ENCODE assay signal across 14 cellular contexts in genomic region chr4:94488667-94489066, GRCh38. TPM values are rescaled to one million over a fixed set of nuclear protein-coding genes. Genes with fewer than 3 reads are reported as not detected.
DNase-seq lines count a peak whose midpoint lies in the region; ATAC-seq and TF ChIP-seq lines count a peak whose summit lies in the region.
"Had no signal": no experiment of that assay in that cellular context is flagged by ENCODE, and none has a peak within 500 bp of the region (broad histone marks: within the 10 kb centered on the region; RNA-seq: fewer than 3 reads in every experiment).

No MANE protein-coding gene starts in this region.

- H3K4me3 Mint-ChIP-seq in HFFc6: peak overlapping the region; percentile 64
- H3K4me3 Mint-ChIP-seq in stimulated activated effector memory CD8-positive, alpha-beta T cell treated with anti-CD3 and anti-CD28 coated beads, Interleukin-12 subunit alpha, Interleukin-12 subunit beta, amount 100 ng/mL, for 72 hours: no peak overlapping the region
- H3K4me3 Mint-ChIP-seq: activated T-helper 1 cell treated with anti-CD3 and anti-CD28 coated beads, Interleukin-12 subunit alpha, Interleukin-12 subunit beta, Interleukin-2, Interleukin-4 antibody, amounts not matched to agents 30 ng/mL and 10 ng/mL and 1 ng/mL, durations not matched to agents 14 hours and 24 hours and 36 hours had no signal

- H4K20me1 ChIP-seq in SK-N-SH (ENCODE audit: insufficient read depth): no peaks in the 10 kb centered on the region

- no peak overlapping the region for H3K9ac ChIP-seq in SK-N-SH

- H3K9me3 ChIP-seq in gastroesophageal sphincter (no peaks in the 10 kb centered on the region), tibial artery (no peaks in the 10 kb centered on the region), SK-N-SH (no peaks in the 10 kb centered on the region)
- H3K9me3 ChIP-seq: lower lobe of right lung, pancreas had no signal

- no peak for TF ChIP-seq POLR2A in gastroesophageal sphincter (IDR thresholded peaks at IDR 0.05)

- no peak overlapping the region for H2AFZ ChIP-seq in SK-N-SH (ENCODE audit: low read depth)

- intact Hi-C loops in tibial artery (cut with DNase I; ENCODE audit: low total_unique reads): no loop called here

- no peaks in the 10 kb centered on the region for H3K9me3 Mint-ChIP-seq in HFFc6
- no peaks in the 10 kb centered on the region for H3K9me3 Mint-ChIP-seq in stimulated activated effector memory CD8-positive, alpha-beta T cell treated with anti-CD3 and anti-CD28 coated beads, Interleukin-12 subunit alpha, Interleukin-12 subunit beta, amount 100 ng/mL, for 72 hours
- H3K9me3 Mint-ChIP-seq: activated T-helper 1 cell treated with anti-CD3 and anti-CD28 coated beads, Interleukin-12 subunit alpha, Interleukin-12 subunit beta, Interleukin-2, Interleukin-4 antibody, amounts not matched to agents 30 ng/mL and 10 ng/mL and 1 ng/mL, durations not matched to agents 14 hours and 24 hours and 36 hours had no signal

- H3K36me3 ChIP-seq in gastroesophageal sphincter (no peaks in the 10 kb centered on the region), tibial artery (no peaks in the 10 kb centered on the region), SK-N-SH (replicated peaks in 1 of 2; ENCODE audit: control insufficient read depth in 1 of 2, insufficient read depth in 2 of 2, low read length in 1 of 2) (peaks cover 0 to 13% of the 10 kb centered on the region in 2 experiments)
- H3K36me3 ChIP-seq: lower lobe of right lung, pancreas had no signal

- DNase-seq in HFFc6 (peak; percentile 95), astrocyte of the cerebellum (ENCODE audit: low read depth) (peak; percentile 18), tibial artery (no peak), SK-N-SH (no peak)
- DNase-seq in stimulated activated effector memory CD8-positive, alpha-beta T cell treated with anti-CD3 and anti-CD28 coated beads, Interleukin-12 subunit alpha, Interleukin-12 subunit beta, amount 100 ng/mL, for 72 hours (ENCODE audit: low spot score in 2 of 2): no peak
- DNase-seq: activated CD4-positive, CD25-positive, alpha-beta regulatory T cell treated with anti-CD3 and anti-CD28 coated beads, Interleukin-2, amount 50 U/mL, for 72 hours; lower lobe of right lung; NCI-H524 treated with DMSO at 0.1 percent for 48 hours; pancreas; stimulated activated CD4-positive, alpha-beta T cell treated with anti-CD3 and anti-CD28 coated beads, Interleukin-4, amount 100 ng/mL, for 24 hours had no signal

- peaks cover 25% of the 10 kb centered on the region for H3F3A ChIP-seq in SK-N-SH (replicated peaks; ENCODE audit: insufficient read depth)

- H3K27me3 Mint-ChIP-seq in HFFc6 (ENCODE audit: insufficient read depth): peaks cover 3% of the 10 kb centered on the region; the same call in 1 of the 2 replicates

- peaks cover 86% of the 10 kb centered on the region for H3K4me1 Mint-ChIP-seq in HFFc6 (ENCODE audit: low read depth)
- peaks cover 10% of the 10 kb centered on the region for H3K4me1 Mint-ChIP-seq in stimulated activated effector memory CD8-positive, alpha-beta T cell treated with anti-CD3 and anti-CD28 coated beads, Interleukin-12 subunit alpha, Interleukin-12 subunit beta, amount 100 ng/mL, for 72 hours

- POLR2A ChIA-PET in SK-N-SH (lab: Yijun Ruan, JAX): no interaction called here

- TF ChIP-seq CTCF in HFFc6 (IDR thresholded peaks at IDR 0.05) (no peak), astrocyte of the cerebellum (IDR thresholded peaks at IDR 0.05; ENCODE audit: low read depth, low read length, missing control alignments) (no peak), gastroesophageal sphincter (IDR thresholded peaks at IDR 0.05) (no peak), tibial artery (IDR thresholded peaks at IDR 0.05) (no peak), SK-N-SH (IDR thresholded peaks at IDR 0.05) (no peak)

- 43 to 69% methylated on average over 4 of the region's 4 CpGs for WGBS in gastroesophageal sphincter (ENCODE audit: low coverage in 1 of 2), 2 donors
- 75% methylated on average over 4 of the region's 4 CpGs for WGBS in SK-N-SH (ENCODE audit: low lambda C conversion rate)

- peaks cover 93% of the 10 kb centered on the region for H3K79me2 ChIP-seq in SK-N-SH (ENCODE audit: insufficient read depth)

- peaks cover 12 to 67% (median 12%) of the 10 kb centered on the region in 3 donors for H3K4me1 ChIP-seq in gastroesophageal sphincter
- H3K4me1 ChIP-seq in tibial artery: peaks cover 0 to 91% (median 24%) of the 10 kb centered on the region in 4 donors
- peaks cover 0 to 8% of the 10 kb centered on the region in 2 experiments; a peak in 2 of 4 replicates for H3K4me1 ChIP-seq in SK-N-SH (ENCODE audit: control insufficient read depth in 1 of 2, insufficient read depth in 2 of 2, low read depth in 1 of 2, low read length in 1 of 2)

- TF ChIP-seq EP300 in gastroesophageal sphincter (IDR thresholded peaks at IDR 0.05) (no peak), SK-N-SH (IDR thresholded peaks at IDR 0.05; ENCODE audit: borderline replicate concordance in 1 of 2, low read depth in 1 of 2, low read length in 1 of 2) (no peak)

- in situ Hi-C loops in astrocyte of the cerebellum (cut with HindIII; ENCODE audit: low sequenced_read_pairs): no loop called here

- no peak overlapping the region for H3K4me2 ChIP-seq in SK-N-SH

- peaks cover 34% of the 10 kb centered on the region for H3K36me3 Mint-ChIP-seq in HFFc6 (ENCODE audit: low read depth)
- H3K36me3 Mint-ChIP-seq in stimulated activated effector memory CD8-positive, alpha-beta T cell treated with anti-CD3 and anti-CD28 coated beads, Interleukin-12 subunit alpha, Interleukin-12 subunit beta, amount 100 ng/mL, for 72 hours: no peaks in the 10 kb centered on the region

- no peaks in the 10 kb centered on the region for H3K27me3 ChIP-seq in gastroesophageal sphincter
- no peaks in the 10 kb centered on the region for H3K27me3 ChIP-seq in tibial artery
- H3K27me3 ChIP-seq in SK-N-SH (ENCODE audit: insufficient read depth): no peaks in the 10 kb centered on the region
- H3K27me3 ChIP-seq: pancreas had no signal

- TF ChIP-seq RAD21 in SK-N-SH (IDR thresholded peaks at IDR 0.05; ENCODE audit: low read length): no peak

- ATAC-seq in gastroesophageal sphincter (no peak), GM18907 (IDR thresholded peaks at IDR 0.05; ENCODE audit: unreplicated experiment) (no peak)
- no peak for ATAC-seq in stimulated activated effector memory CD8-positive, alpha-beta T cell treated with anti-CD3 and anti-CD28 coated beads, Interleukin-12 subunit alpha, Interleukin-12 subunit beta, amount 100 ng/mL, for 72 hours
- ATAC-seq: lower lobe of right lung, pancreas had no signal

- peak overlapping the region in 3 of 4 donors; percentile 6 to 25 (median 22) for H3K27ac ChIP-seq in gastroesophageal sphincter
- peak overlapping the region; percentile 27 to 47 for H3K27ac ChIP-seq in tibial artery
- H3K27ac ChIP-seq in SK-N-SH (ENCODE audit: low read depth in 2 of 2, low read length in 1 of 2): peak overlapping the region in 1 of 2 experiments; percentile 25; a peak in 1 of 4 replicates
- H3K27ac ChIP-seq: HL-60, lower lobe of right lung, pancreas had no signal

- H3K9me2 ChIP-seq in SK-N-SH: no peaks in the 10 kb centered on the region

- no peak overlapping the region for H3K4me3 ChIP-seq in astrocyte of the cerebellum (ENCODE audit: low read depth, low read length)
- H3K4me3 ChIP-seq in gastroesophageal sphincter: no peak overlapping the region
- H3K4me3 ChIP-seq in tibial artery: no peak overlapping the region
- H3K4me3 ChIP-seq in SK-N-SH (ENCODE audit: low read depth in 2 of 2, low read length in 1 of 2): no peak overlapping the region
- H3K4me3 ChIP-seq: lower lobe of right lung, pancreas had no signal

- CTCF ChIA-PET in SK-N-SH (lab: Yijun Ruan, JAX): interaction anchor here (0.6 kb wide), 1 partner anchor 107 kb away, joined by 3 read pairs; no protein-coding TSS in a partner anchor

- H3K27ac Mint-ChIP-seq in HFFc6: peak overlapping the region; percentile 80
- H3K27ac Mint-ChIP-seq in stimulated activated effector memory CD8-positive, alpha-beta T cell treated with anti-CD3 and anti-CD28 coated beads, Interleukin-12 subunit alpha, Interleukin-12 subunit beta, amount 100 ng/mL, for 72 hours: no peak overlapping the region
- H3K27ac Mint-ChIP-seq: activated T-helper 1 cell treated with anti-CD3 and anti-CD28 coated beads, Interleukin-12 subunit alpha, Interleukin-12 subunit beta, Interleukin-2, Interleukin-4 antibody, amounts not matched to agents 30 ng/mL and 10 ng/mL and 1 ng/mL, durations not matched to agents 14 hours and 24 hours and 36 hours had no signal

TF ChIP-seq in SK-N-SH, 30 proteins besides CTCF, POLR2A, EP300 and RAD21:
- no peak for TF ChIP-seq TCF12 (IDR thresholded peaks at IDR 0.05)
- TF ChIP-seq REST (IDR thresholded peaks at IDR 0.05; ENCODE audit: low read depth, low read length): no peak
- no peak for TF ChIP-seq JUND (IDR thresholded peaks at IDR 0.05)
TF ChIP-seq in SK-N-SH: peak in this region for 0.

RNA-seq across cellular contexts. Expression of gene PDLIM5, which starts 36.9 kb away (rescaled TPM):
- total RNA-seq in HFFc6 (2021; fragmentation: NEBNext Ultra II Directional; extraction: Animal tissue kit (Norgen Biotek cat#: 25700)): 100 to 1,000 TPM; 152 to 240 (median 171) TPM
- total RNA-seq in gastroesophageal sphincter: 100 to 1,000 TPM; 100 to 223 (median 175) TPM
- 36.7 and 39.2 TPM in 2 replicates for polyA plus RNA-seq in SK-N-SH (2012; rRNA removed)
- polyA plus RNA-seq in SK-N-SH (2012; cell fraction: cytosol; rRNA removed): 24.7 and 31.6 TPM in 2 replicates
- polyA plus RNA-seq in SK-N-SH (2012; cell fraction: nucleus; rRNA removed): 31.7 and 51.1 TPM in 2 replicates

Comparison
In these comparisons a context has a peak if more than half of its experiments do, and no peak if none do; other contexts are left out.
1. DNase-seq: peak in HFFc6 (single experiment) and astrocyte of the cerebellum (single experiment); none in tibial artery (0 of 2), stimulated activated effector memory CD8-positive, alpha-beta T cell treated with anti-CD3 and anti-CD28 coated beads, Interleukin-12 subunit alpha, Interleukin-12 subunit beta, amount 100 ng/mL, for 72 hours (0 of 2) and SK-N-SH (single experiment).